9 cellular contexts compared by ENCODE assay signal in the genomic region with DNA sequence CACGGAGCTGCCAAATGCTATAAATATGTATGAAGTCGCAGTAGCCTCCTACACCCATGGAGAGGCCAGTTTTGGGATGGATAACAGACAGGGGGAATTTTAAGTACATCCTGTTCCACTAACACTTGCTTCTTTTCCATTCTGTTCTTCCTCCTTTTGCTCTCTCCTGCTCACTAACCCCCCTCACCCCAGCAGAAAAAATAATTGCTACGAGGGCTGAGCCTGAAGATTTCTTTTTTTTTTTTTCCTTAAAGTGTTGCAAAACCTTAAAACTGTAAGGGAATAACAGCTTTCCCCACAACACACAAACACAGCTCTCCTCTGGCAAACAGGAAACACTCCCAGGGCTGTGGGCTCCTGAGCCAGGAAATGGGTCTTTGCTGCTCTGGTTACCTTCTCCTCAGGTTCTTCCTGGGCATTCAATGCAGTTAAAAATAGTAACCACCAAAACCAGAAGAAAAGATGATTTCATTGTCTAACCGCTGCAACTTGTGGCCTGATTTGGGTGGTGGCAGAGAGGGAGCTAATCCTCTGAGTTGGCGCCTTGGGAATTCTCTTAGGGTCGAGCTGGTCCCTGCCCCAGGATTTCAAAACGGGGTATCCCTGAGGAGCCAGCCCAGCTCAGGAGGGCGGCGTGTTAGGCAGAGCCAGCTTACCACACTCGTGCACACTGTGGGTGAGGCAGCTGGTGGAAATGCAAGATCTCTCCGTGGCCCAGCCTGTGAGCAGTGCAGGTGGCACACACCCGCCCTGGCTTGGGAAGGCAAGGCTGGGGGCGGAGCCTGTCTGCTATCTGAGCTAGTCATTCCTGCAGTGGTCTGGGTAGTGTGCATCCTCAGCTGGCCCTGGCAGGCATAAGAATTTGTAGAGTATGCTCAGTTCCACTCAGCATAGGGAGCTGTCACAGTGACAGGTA. TPM values are rescaled to one million over a fixed set of nuclear protein-coding genes. Genes with fewer than 3 reads are reported as not detected.
A peak's percentile ranks its signal among the peaks of the same experiment; 100 is the strongest.
DNase-seq lines count a peak whose midpoint lies in the region; ATAC-seq and TF ChIP-seq lines count a peak whose summit lies in the region.
"Had no signal": no experiment of that assay in that cellular context is flagged by ENCODE, and none has a peak within 500 bp of the region (broad histone marks: within the 10 kb centered on the region; RNA-seq: fewer than 3 reads in every experiment).

No MANE protein-coding gene starts in this region.

- no peaks in the 10 kb centered on the region for H3K27me3 ChIP-seq in RWPE2 (ENCODE audit: insufficient read depth, poor library complexity, severe bottlenecking)
- H3K27me3 ChIP-seq in iPS-18a (ENCODE audit: control insufficient read depth, insufficient read depth, low read length): no peaks in the 10 kb centered on the region

- H3K36me3 ChIP-seq in RWPE2 (ENCODE audit: low read depth): no peaks in the 10 kb centered on the region
- no peaks in the 10 kb centered on the region for H3K36me3 ChIP-seq in iPS-18a (ENCODE audit: control insufficient read depth, low read depth, low read length)

- DNase-seq in DMS53 treated with DMSO at 0.1 percent for 48 hours (lab: John Stamatoyannopoulos, UW; ENCODE audit: unreplicated experiment) (peak; percentile 95), RWPE2 (ENCODE audit: low spot score) (peak; percentile 66), NCI-H128 (lab: John Stamatoyannopoulos, UW; ENCODE audit: unreplicated experiment) (no peak), NCI-H1048 (lab: John Stamatoyannopoulos, UW) (no peak)
- peak; percentile 52 to 65 for DNase-seq in activated naive CD4-positive, alpha-beta T cell treated with anti-CD3 and anti-CD28 coated beads, Interleukin-2, amount 50 U/mL, for 72 hours (ENCODE audit: low spot score in 2 of 2)
- peak; percentile 82 for DNase-seq in stimulated activated CD4-positive, alpha-beta T cell treated with anti-CD3 and anti-CD28 coated beads, Interleukin-15, amount 100 ng/mL, for 24 hours

- H3K9me3 ChIP-seq in RWPE2 (ENCODE audit: severe bottlenecking) (no peaks in the 10 kb centered on the region), iPS-18a (ENCODE audit: control insufficient read depth, low read depth, low read length) (no peaks in the 10 kb centered on the region)

- peaks cover 30% of the 10 kb centered on the region for H3K4me1 ChIP-seq in RWPE2 (ENCODE audit: insufficient read depth, poor library complexity, severe bottlenecking)
- peaks cover 18% of the 10 kb centered on the region for H3K4me1 ChIP-seq in iPS-18a (ENCODE audit: control insufficient read depth, low read depth, low read length)

- no peak overlapping the region for H3K4me3 ChIP-seq in RWPE2 (ENCODE audit: severe bottlenecking)
- H3K4me3 ChIP-seq in iPS-18a (ENCODE audit: low read length): peak overlapping the region; percentile 34

- no peak for TF ChIP-seq CTCF in RWPE2 (IDR thresholded peaks at IDR 0.05; ENCODE audit: poor library complexity, severe bottlenecking)

- H3K27ac Mint-ChIP-seq in activated naive CD4-positive, alpha-beta T cell treated with anti-CD3 and anti-CD28 coated beads, Interleukin-2, amount 50 U/mL, for 72 hours: peak overlapping the region in 1 of 2 donors; percentile 65

- ATAC-seq in HG03108 (IDR thresholded peaks at IDR 0.05; ENCODE audit: unreplicated experiment) (peak; percentile 72), RWPE2 (ENCODE audit: low read depth) (peak; percentile 94)
- peak; percentile 91 to 95 for ATAC-seq in activated naive CD4-positive, alpha-beta T cell treated with anti-CD3 and anti-CD28 coated beads, Interleukin-2, amount 50 U/mL, for 72 hours

- H3K9me3 Mint-ChIP-seq in activated naive CD4-positive, alpha-beta T cell treated with anti-CD3 and anti-CD28 coated beads, Interleukin-2, amount 50 U/mL, for 72 hours: no peaks in the 10 kb centered on the region
- H3K9me3 Mint-ChIP-seq: neural crest cell had no signal

- H3K36me3 Mint-ChIP-seq in activated naive CD4-positive, alpha-beta T cell treated with anti-CD3 and anti-CD28 coated beads, Interleukin-2, amount 50 U/mL, for 72 hours: no peaks in the 10 kb centered on the region

- no peak overlapping the region for H3K9ac ChIP-seq in iPS-18a (ENCODE audit: low read length)

- H3K27ac ChIP-seq in RWPE2 (ENCODE audit: poor library complexity, severe bottlenecking) (peak overlapping the region; percentile 73), iPS-18a (ENCODE audit: low read length) (no peak overlapping the region)

RNA-seq across cellular contexts. Expression of a gene that starts 17.1 kb away (rescaled TPM):
- total RNA-seq in activated naive CD4-positive, alpha-beta T cell treated with anti-CD3 and anti-CD28 coated beads, Interleukin-2, amount 50 U/mL, for 72 hours: 1 to 10 TPM; 1.4 to 9.2 TPM

Comparison
In these comparisons a context has a peak if more than half of its experiments do, and no peak if none do; other contexts are left out.
1. DNase-seq: peak in DMS53 treated with DMSO at 0.1 percent for 48 hours (single experiment), RWPE2 (single experiment), activated naive CD4-positive, alpha-beta T cell treated with anti-CD3 and anti-CD28 coated beads, Interleukin-2, amount 50 U/mL, for 72 hours (2 of 2) and stimulated activated CD4-positive, alpha-beta T cell treated with anti-CD3 and anti-CD28 coated beads, Interleukin-15, amount 100 ng/mL, for 24 hours (single experiment); none in NCI-H128 (single experiment) and NCI-H1048 (single experiment).
2. Peak in every context shown above with its lines, with median percentiles within 50 percentile points of each other: ATAC-seq.